In genomic region chr11:120519474-120519873, GRCh38 we compare ENCODE assay signal across 10 cellular contexts. TPM values are rescaled to one million over a fixed set of nuclear protein-coding genes. Genes with fewer than 3 reads are reported as not detected.
"Had no signal": no experiment of that assay in that cellular context is flagged by ENCODE, and none has a peak within 500 bp of the region (broad histone marks: within the 10 kb centered on the region; RNA-seq: fewer than 3 reads in every experiment).

No MANE protein-coding gene starts in this region.

- H3K4me3 ChIP-seq: GM23248 had no signal

- H2AFZ ChIP-seq: GM23248 had no signal

- H3K9ac ChIP-seq: GM23248, KMS-11 had no signal

- H3K27ac ChIP-seq: GM23248, HL-60, KMS-11 had no signal

- FAIRE-seq: H54 had no signal

- H3K4me2 ChIP-seq: KMS-11 had no signal

- DNase-seq: GM23248, GOT3, H9, HCEC 1CT, IMR-90, KBM-7 had no signal

RNA-seq across cellular contexts. Expression of gene GRIK4, which starts 7.9 kb away (rescaled TPM):
- total RNA-seq: GM23248, HT1080 had no signal
- polyA plus RNA-seq: GM23248 had no signal
